In genomic region chr12:33703221-33703620, GRCh38 we compare ENCODE assay signal across 22 cellular contexts.
"Had no signal": no experiment of that assay in that cellular context is flagged by ENCODE, and none has a peak within 500 bp of the region (broad histone marks: within the 10 kb centered on the region; RNA-seq: fewer than 3 reads in every experiment).

No MANE protein-coding gene starts in this region.

- ATAC-seq: effector memory CD8-positive, alpha-beta T cell; esophagus mucosa; gastroesophageal sphincter; heart left ventricle; left lobe of liver; naive thymus-derived CD8-positive, alpha-beta T cell; sciatic nerve; stimulated activated effector memory CD8-positive, alpha-beta T cell treated with anti-CD3 and anti-CD28 coated beads, Interleukin-12 subunit alpha, Interleukin-12 subunit beta, amount 100 ng/mL, for 72 hours had no signal

- H3K4me3 ChIP-seq: coronary artery, gastroesophageal sphincter, heart left ventricle, hepatocyte, prostate gland, right atrium auricular region, stomach, thyroid gland had no signal

- H3K36me3 ChIP-seq: gastroesophageal sphincter, heart left ventricle, prostate gland, right atrium auricular region, stomach, thyroid gland had no signal

- H2AFZ ChIP-seq: hepatocyte had no signal

- H3K4me1 ChIP-seq: gastroesophageal sphincter, heart left ventricle, prostate gland, right atrium auricular region, stomach, thyroid gland had no signal

- H3K27ac ChIP-seq: coronary artery, gastroesophageal sphincter, heart left ventricle, hepatocyte, prostate gland, right atrium auricular region, stomach, thyroid gland had no signal

- DNase-seq: dermis blood vessel endothelial cell; effector memory CD8-positive, alpha-beta T cell; foreskin fibroblast; heart left ventricle; kidney; naive thymus-derived CD8-positive, alpha-beta T cell; nephron progenitor cell; nucleus accumbens; stimulated activated CD4-positive, alpha-beta T cell treated with anti-CD3 and anti-CD28 coated beads, Interleukin-2, amount 100 ng/mL, for 24 hours; stimulated activated CD4-positive, alpha-beta T cell treated with anti-CD3 and anti-CD28 coated beads, Interleukin-4, amount 100 ng/mL, for 24 hours; stimulated activated naive CD4-positive, alpha-beta T cell treated with Interleukin-2 at 50 U/mL for 16 hours; stomach; thyroid gland had no signal

- H3K4me2 ChIP-seq: hepatocyte had no signal

- H3K27me3 ChIP-seq: gastroesophageal sphincter, heart left ventricle, hepatocyte, right atrium auricular region, stomach, thyroid gland had no signal

- H3K79me2 ChIP-seq: hepatocyte had no signal

- H3K9me3 ChIP-seq: gastroesophageal sphincter, heart left ventricle, prostate gland, right atrium auricular region, stomach, thyroid gland had no signal
